Comparison of ENCODE assay signal across 18 cellular contexts in genomic region chr4:138110815-138111214, GRCh38.
DNase-seq lines count a peak whose midpoint lies in the region; TF ChIP-seq lines count a peak whose summit lies in the region.
"Had no signal": no experiment of that assay in that cellular context is flagged by ENCODE, and none has a peak within 500 bp of the region (broad histone marks: within the 10 kb centered on the region; RNA-seq: fewer than 3 reads in every experiment).

No MANE protein-coding gene starts in this region.

- H3K9ac ChIP-seq in HUES48 (ENCODE audit: low read depth, low read length) (no peak overlapping the region), smooth muscle cell (ENCODE audit: low read depth) (no peak overlapping the region)

- peaks cover 4% of the 10 kb centered on the region for H3K9me3 Mint-ChIP-seq in endothelial cell (ENCODE audit: unreplicated experiment)
- H3K9me3 Mint-ChIP-seq: activated T-helper 2 cell treated with anti-CD3 and anti-CD28 coated beads, Interferon-gamma antibody, Interleukin-2, Interleukin-4, amounts not matched to agents 10 μg/mL and 5 μg/mL and 100 μg/mL, durations not matched to agents 14 hours and 24 hours and 36 hours; stimulated activated naive CD8-positive, alpha-beta T cell treated with anti-CD3 and anti-CD28 coated beads, Interleukin-15, Interleukin-2, amounts not matched to agents 100 ng/mL and 50 ng/mL, for 24 hours had no signal

- H3K4me1 Mint-ChIP-seq in endothelial cell (ENCODE audit: unreplicated experiment), result peaks cover 25% of the 10 kb centered on the region

- peaks cover 2% of the 10 kb centered on the region; the same call in 1 of the 2 replicates for H3K9me3 ChIP-seq in HUES48 (ENCODE audit: control insufficient read depth, insufficient read depth, low read length)
- no peaks in the 10 kb centered on the region for H3K9me3 ChIP-seq in smooth muscle cell (replicated peaks; ENCODE audit: low read depth)
- H3K9me3 ChIP-seq: vagina had no signal

- no peak overlapping the region for H2AFZ ChIP-seq in smooth muscle cell (ENCODE audit: low read depth)

- no peaks in the 10 kb centered on the region for H3K79me2 ChIP-seq in smooth muscle cell (ENCODE audit: low read depth)

- in situ Hi-C loops in KBM-7 (cut with MboI; ENCODE audit: low pct_unique_long_range_greater_than_20kb, low sequenced_read_pairs) (no loop called here), G401 (cut with HindIII; ENCODE audit: low sequenced_read_pairs) (no loop called here)

- H3K36me3 Mint-ChIP-seq in endothelial cell (ENCODE audit: low read depth, unreplicated experiment), result no peaks in the 10 kb centered on the region

- 30% methylated on average over 1 of the region's 1 CpG for WGBS in smooth muscle cell (ENCODE audit: low lambda C conversion rate)

- H3K36me3 ChIP-seq in HUES48 (ENCODE audit: control insufficient read depth, insufficient read depth, low read length) (no peaks in the 10 kb centered on the region), smooth muscle cell (ENCODE audit: low read depth) (no peaks in the 10 kb centered on the region)
- H3K36me3 ChIP-seq: vagina had no signal

- no peak overlapping the region for H3K4me3 ChIP-seq in HUES48 (ENCODE audit: low read depth, low read length)
- H3K4me3 ChIP-seq in smooth muscle cell, result no peak overlapping the region
- H3K4me3 ChIP-seq: skin epidermis, vagina had no signal

- no peaks in the 10 kb centered on the region for H4K20me1 ChIP-seq in smooth muscle cell (ENCODE audit: low read depth)

- H3K4me3 Mint-ChIP-seq in endothelial cell (ENCODE audit: unreplicated experiment), result no peak overlapping the region
- H3K4me3 Mint-ChIP-seq: activated CD8-positive, alpha-beta T cell treated with anti-CD3 and anti-CD28 coated beads, Interleukin-2, amount 10 ng/mL, durations not matched to agents 7 days and 5 days; stimulated activated naive CD8-positive, alpha-beta T cell treated with anti-CD3 and anti-CD28 coated beads, Interleukin-15, Interleukin-2, amounts not matched to agents 100 ng/mL and 50 ng/mL, for 24 hours had no signal

- no peaks in the 10 kb centered on the region for H3F3A ChIP-seq in smooth muscle cell (ENCODE audit: low read depth)

- peaks cover 47% of the 10 kb centered on the region for H3K4me1 ChIP-seq in HUES48 (ENCODE audit: control insufficient read depth, insufficient read depth, low read length)
- H3K4me1 ChIP-seq in smooth muscle cell (ENCODE audit: low read depth), result peaks cover 18% of the 10 kb centered on the region
- H3K4me1 ChIP-seq: vagina had no signal

- peak overlapping the region; percentile 5 for H3K4me2 ChIP-seq in smooth muscle cell

- DNase-seq in NCI-H748 (lab: John Stamatoyannopoulos, UW; ENCODE audit: unreplicated experiment) (peak; percentile 15), NCI-H748 treated with DMSO at 0.1 percent for 48 hours (lab: John Stamatoyannopoulos, UW) (no peak), endothelial cell (ENCODE audit: low spot score) (no peak), smooth muscle cell (lab: John Stamatoyannopoulos, UW; ENCODE audit: unreplicated experiment) (no peak), KBM-7 (no peak), NCI-H1930 (lab: John Stamatoyannopoulos, UW) (no peak), G401 (ENCODE audit: low spot score) (no peak)
- DNase-seq: activated CD8-positive, alpha-beta T cell treated with anti-CD3 and anti-CD28 coated beads, Interleukin-2, amount 10 ng/mL, durations not matched to agents 7 days and 5 days; cortex of kidney; GF-D8; NCI-H2107; occipital lobe; Right ventricle myocardium superior had no signal

- no peak for TF ChIP-seq CTCF in endothelial cell (IDR thresholded peaks at IDR 0.05; ENCODE audit: unreplicated experiment)
- no peak for TF ChIP-seq CTCF in smooth muscle cell (IDR thresholded peaks at IDR 0.05; ENCODE audit: borderline replicate concordance, insufficient read depth, poor library complexity, severe bottlenecking)

- no peaks in the 10 kb centered on the region for H3K27me3 ChIP-seq in HUES48 (ENCODE audit: control insufficient read depth, insufficient read depth, low read length)
- no peaks in the 10 kb centered on the region for H3K27me3 ChIP-seq in smooth muscle cell (ENCODE audit: low read depth)
- H3K27me3 ChIP-seq: vagina had no signal

- H3K27ac Mint-ChIP-seq in endothelial cell (ENCODE audit: unreplicated experiment), result peak overlapping the region; percentile 90
- H3K27ac Mint-ChIP-seq: activated CD8-positive, alpha-beta T cell treated with anti-CD3 and anti-CD28 coated beads, Interleukin-2, amount 10 ng/mL, durations not matched to agents 7 days and 5 days; activated T-helper 2 cell treated with anti-CD3 and anti-CD28 coated beads, Interferon-gamma antibody, Interleukin-2, Interleukin-4, amounts not matched to agents 10 μg/mL and 5 μg/mL and 100 μg/mL, durations not matched to agents 14 hours and 24 hours and 36 hours; stimulated activated naive CD8-positive, alpha-beta T cell treated with anti-CD3 and anti-CD28 coated beads, Interleukin-15, Interleukin-2, amounts not matched to agents 100 ng/mL and 50 ng/mL, for 24 hours had no signal

- H3K27ac ChIP-seq in HUES48 (ENCODE audit: low read depth, low read length), result peak overlapping the region; percentile 89
- peak overlapping the region; percentile 75 for H3K27ac ChIP-seq in smooth muscle cell (ENCODE audit: low read depth)
- H3K27ac ChIP-seq: vagina had no signal

- peaks cover 9% of the 10 kb centered on the region for H3K27me3 Mint-ChIP-seq in endothelial cell (ENCODE audit: unreplicated experiment)
